Comparison of ENCODE assay signal across 10 cellular contexts in genomic region chr2:8582850-8583399, GRCh38.
A peak's percentile ranks its signal among the peaks of the same experiment; 100 is the strongest.
DNase-seq lines count a peak whose midpoint lies in the region; ATAC-seq and TF ChIP-seq lines count a peak whose summit lies in the region.
"Had no signal": no experiment of that assay in that cellular context is flagged by ENCODE, and none has a peak within 500 bp of the region (broad histone marks: within the 10 kb centered on the region; RNA-seq: fewer than 3 reads in every experiment).

No MANE protein-coding gene starts in this region.

- ATAC-seq in GM19395 (IDR thresholded peaks at IDR 0.05; ENCODE audit: unreplicated experiment) (peak; percentile 8), right lobe of liver (no peak), HG03280 (IDR thresholded peaks at IDR 0.05; ENCODE audit: unreplicated experiment) (no peak), HG02870 (IDR thresholded peaks at IDR 0.05; ENCODE audit: unreplicated experiment) (no peak), GM18867 (IDR thresholded peaks at IDR 0.05; ENCODE audit: unreplicated experiment) (no peak)
- no peak for ATAC-seq in activated T-helper 17 cell treated with anti-CD3 and anti-CD28 coated beads, Interleukin-2, amount 50 U/mL, for 72 hours (replicated peaks)
- no peak for ATAC-seq in stimulated activated memory B cell treated with anti-CD40 and anti-IgM and Interleukin-4, amounts not matched to agents 10 μg/mL and 1 μg/mL and 100 μg/mL, for 72 hours

- peaks cover 0 to 11% (median 0%) of the 10 kb centered on the region in 4 donors for H3K4me1 ChIP-seq in right lobe of liver

- H3K4me1 Mint-ChIP-seq in activated T-helper 17 cell treated with anti-CD3 and anti-CD28 coated beads, Interleukin-2, amount 50 U/mL, for 72 hours: peaks cover 11% of the 10 kb centered on the region
- peaks cover 83% of the 10 kb centered on the region for H3K4me1 Mint-ChIP-seq in stimulated activated memory B cell treated with anti-CD40 and anti-IgM and Interleukin-4, amounts not matched to agents 10 μg/mL and 1 μg/mL and 100 μg/mL, for 72 hours

- peak overlapping the region in 2 of 3 donors; percentile 43 to 53 for H3K27ac ChIP-seq in right lobe of liver

- H3K27me3 ChIP-seq in right lobe of liver: no peaks in the 10 kb centered on the region

- no peaks in the 10 kb centered on the region for H3K27me3 Mint-ChIP-seq in activated T-helper 17 cell treated with anti-CD3 and anti-CD28 coated beads, Interleukin-2, amount 50 U/mL, for 72 hours
- peaks cover 8% of the 10 kb centered on the region for H3K27me3 Mint-ChIP-seq in stimulated activated memory B cell treated with anti-CD40 and anti-IgM and Interleukin-4, amounts not matched to agents 10 μg/mL and 1 μg/mL and 100 μg/mL, for 72 hours

- TF ChIP-seq POLR2A in right lobe of liver (IDR thresholded peaks at IDR 0.05): no peak

- no peaks in the 10 kb centered on the region for H3K36me3 Mint-ChIP-seq in activated T-helper 17 cell treated with anti-CD3 and anti-CD28 coated beads, Interleukin-2, amount 50 U/mL, for 72 hours (ENCODE audit: low read depth)
- H3K36me3 Mint-ChIP-seq in stimulated activated memory B cell treated with anti-CD40 and anti-IgM and Interleukin-4, amounts not matched to agents 10 μg/mL and 1 μg/mL and 100 μg/mL, for 72 hours: no peaks in the 10 kb centered on the region
- H3K36me3 Mint-ChIP-seq: activated naive CD4-positive, alpha-beta T cell treated with anti-CD3 and anti-CD28 coated beads, Interleukin-2, amount 10 ng/mL, durations not matched to agents 7 days and 5 days had no signal

- H3K27ac Mint-ChIP-seq in activated T-helper 17 cell treated with anti-CD3 and anti-CD28 coated beads, Interleukin-2, amount 50 U/mL, for 72 hours: no peak overlapping the region
- peak overlapping the region; percentile 89 for H3K27ac Mint-ChIP-seq in stimulated activated memory B cell treated with anti-CD40 and anti-IgM and Interleukin-4, amounts not matched to agents 10 μg/mL and 1 μg/mL and 100 μg/mL, for 72 hours
- H3K27ac Mint-ChIP-seq: activated naive CD4-positive, alpha-beta T cell treated with anti-CD3 and anti-CD28 coated beads, Interleukin-2, amount 10 ng/mL, durations not matched to agents 7 days and 5 days had no signal

- no peaks in the 10 kb centered on the region for H3K36me3 ChIP-seq in right lobe of liver

- peak in 1 of 3 donors; percentile 53 for DNase-seq in right lobe of liver
- DNase-seq in KBM-7: no peak
- DNase-seq: HCEC 1CT had no signal

- 100% methylated on average over 5 of the region's 13 CpGs for WGBS in right lobe of liver (ENCODE audit: insufficient coverage, low coverage, low lambda C conversion rate, missing lambda C conversion rate)

- peak overlapping the region; percentile 32 for H3K4me3 Mint-ChIP-seq in activated T-helper 17 cell treated with anti-CD3 and anti-CD28 coated beads, Interleukin-2, amount 50 U/mL, for 72 hours
- no peak overlapping the region for H3K4me3 Mint-ChIP-seq in stimulated activated memory B cell treated with anti-CD40 and anti-IgM and Interleukin-4, amounts not matched to agents 10 μg/mL and 1 μg/mL and 100 μg/mL, for 72 hours
- H3K4me3 Mint-ChIP-seq: activated naive CD4-positive, alpha-beta T cell treated with anti-CD3 and anti-CD28 coated beads, Interleukin-2, amount 10 ng/mL, durations not matched to agents 7 days and 5 days had no signal

- no peak overlapping the region for H3K4me3 ChIP-seq in right lobe of liver

- in situ Hi-C loops in KBM-7 (cut with MboI; ENCODE audit: low pct_unique_long_range_greater_than_20kb, low sequenced_read_pairs): no loop called here

- no peaks in the 10 kb centered on the region for H3K9me3 ChIP-seq in right lobe of liver

- no peak for TF ChIP-seq CTCF in right lobe of liver (IDR thresholded peaks at IDR 0.05)

- H3K9me3 Mint-ChIP-seq in activated T-helper 17 cell treated with anti-CD3 and anti-CD28 coated beads, Interleukin-2, amount 50 U/mL, for 72 hours: no peaks in the 10 kb centered on the region
- H3K9me3 Mint-ChIP-seq in stimulated activated memory B cell treated with anti-CD40 and anti-IgM and Interleukin-4, amounts not matched to agents 10 μg/mL and 1 μg/mL and 100 μg/mL, for 72 hours: no peaks in the 10 kb centered on the region
- H3K9me3 Mint-ChIP-seq: activated naive CD4-positive, alpha-beta T cell treated with anti-CD3 and anti-CD28 coated beads, Interleukin-2, amount 10 ng/mL, durations not matched to agents 7 days and 5 days had no signal

- intact Hi-C loops in right lobe of liver (cut with DNase I): no loop called here
